1 cellular context compared by ENCODE assay signal in the genomic region with DNA sequence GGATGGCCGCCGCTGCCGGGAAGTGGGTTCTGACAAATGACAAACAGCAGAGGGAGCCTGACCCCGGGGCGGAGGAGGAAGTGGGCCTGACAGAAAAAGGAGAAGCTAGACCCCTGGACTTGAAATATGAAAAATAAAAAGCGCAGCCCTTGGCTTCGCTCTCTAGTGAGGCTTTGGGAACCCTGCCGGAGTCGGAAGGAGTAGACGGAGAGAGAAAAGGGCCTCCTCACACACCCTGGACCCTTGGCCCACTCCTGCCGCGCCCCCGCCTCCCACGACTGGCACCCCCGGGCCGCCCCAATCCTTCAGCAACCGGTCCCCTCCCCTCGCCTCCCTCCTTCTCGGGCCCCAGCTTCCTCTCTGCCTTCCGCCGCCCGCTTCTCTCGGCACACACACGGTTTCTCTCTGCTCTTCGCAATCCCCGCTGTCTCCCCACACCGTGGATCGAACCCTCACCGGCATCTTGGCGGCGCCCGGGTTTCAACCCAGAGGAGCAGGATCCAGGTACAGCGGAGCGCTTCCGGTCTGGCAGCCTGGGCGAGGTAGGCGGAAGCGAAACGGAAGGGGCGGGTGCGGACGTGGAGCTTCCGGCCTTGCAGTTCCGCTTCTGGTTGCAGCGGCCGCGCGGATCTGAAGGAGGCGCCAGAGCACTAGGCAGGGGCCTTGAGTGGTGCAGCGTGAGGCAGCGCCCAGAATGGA.
A peak's percentile ranks its signal among the peaks of the same experiment; 100 is the strongest.
TF ChIP-seq lines count a peak whose summit lies in the region.

TSS of gene ARPC3 (minus strand) at position 539 of the 699 bp plus-strand sequence. CDS start at position 462, 77 bp downstream.

TF ChIP-seq in HepG2, 621 proteins besides CTCF, POLR2A, EP300 and RAD21 (continued from another document and continues in another):
- TF ChIP-seq AHDC1 (CRISPR knock-in tag; IDR thresholded peaks at IDR 0.05; ENCODE audit: borderline replicate concordance): peak; percentile 18; the same call in 1 of the 2 replicates
- no peak for TF ChIP-seq ZNF530 (CRISPR knock-in tag; IDR thresholded peaks at IDR 0.05; ENCODE audit: low read depth)
- TF ChIP-seq PHF20 (CRISPR knock-in tag; IDR thresholded peaks at IDR 0.05): peak; percentile 93
- TF ChIP-seq ATF3 (CRISPR knock-in tag; IDR thresholded peaks at IDR 0.05): no peak
- peak; percentile 70; the same call in 1 of the 2 replicates for TF ChIP-seq ZFP90 (CRISPR knock-in tag; IDR thresholded peaks at IDR 0.05; ENCODE audit: borderline replicate concordance)
- TF ChIP-seq ASH2L (IDR thresholded peaks at IDR 0.05; ENCODE audit: insufficient read length, low read depth, low read length): peak; percentile 72
- TF ChIP-seq, protein P1, sequence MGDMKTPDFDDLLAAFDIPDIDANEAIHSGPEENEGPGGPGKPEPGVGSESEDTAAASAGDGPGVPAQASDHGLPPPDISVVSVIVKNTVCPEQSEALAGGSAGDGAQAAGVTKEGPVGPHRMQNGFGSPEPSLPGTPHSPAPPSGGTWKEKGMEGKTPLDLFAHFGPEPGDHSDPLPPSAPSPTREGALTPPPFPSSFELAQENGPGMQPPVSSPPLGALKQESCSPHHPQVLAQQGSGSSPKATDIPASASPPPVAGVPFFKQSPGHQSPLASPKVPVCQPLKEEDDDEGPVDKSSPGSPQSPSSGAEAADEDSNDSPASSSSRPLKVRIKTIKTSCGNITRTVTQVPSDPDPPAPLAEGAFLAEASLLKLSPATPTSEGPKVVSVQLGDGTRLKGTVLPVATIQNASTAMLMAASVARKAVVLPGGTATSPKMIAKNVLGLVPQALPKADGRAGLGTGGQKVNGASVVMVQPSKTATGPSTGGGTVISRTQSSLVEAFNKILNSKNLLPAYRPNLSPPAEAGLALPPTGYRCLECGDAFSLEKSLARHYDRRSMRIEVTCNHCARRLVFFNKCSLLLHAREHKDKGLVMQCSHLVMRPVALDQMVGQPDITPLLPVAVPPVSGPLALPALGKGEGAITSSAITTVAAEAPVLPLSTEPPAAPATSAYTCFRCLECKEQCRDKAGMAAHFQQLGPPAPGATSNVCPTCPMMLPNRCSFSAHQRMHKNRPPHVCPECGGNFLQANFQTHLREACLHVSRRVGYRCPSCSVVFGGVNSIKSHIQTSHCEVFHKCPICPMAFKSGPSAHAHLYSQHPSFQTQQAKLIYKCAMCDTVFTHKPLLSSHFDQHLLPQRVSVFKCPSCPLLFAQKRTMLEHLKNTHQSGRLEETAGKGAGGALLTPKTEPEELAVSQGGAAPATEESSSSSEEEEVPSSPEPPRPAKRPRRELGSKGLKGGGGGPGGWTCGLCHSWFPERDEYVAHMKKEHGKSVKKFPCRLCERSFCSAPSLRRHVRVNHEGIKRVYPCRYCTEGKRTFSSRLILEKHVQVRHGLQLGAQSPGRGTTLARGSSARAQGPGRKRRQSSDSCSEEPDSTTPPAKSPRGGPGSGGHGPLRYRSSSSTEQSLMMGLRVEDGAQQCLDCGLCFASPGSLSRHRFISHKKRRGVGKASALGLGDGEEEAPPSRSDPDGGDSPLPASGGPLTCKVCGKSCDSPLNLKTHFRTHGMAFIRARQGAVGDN (CRISPR knock-in tag; IDR thresholded peaks at IDR 0.05): peak; percentile 87
- TF ChIP-seq TFDP1 (CRISPR knock-in tag; IDR thresholded peaks at IDR 0.05; ENCODE audit: borderline replicate concordance): peak; percentile 61; the same call in 1 of the 2 replicates
- peak; percentile 92 for TF ChIP-seq ZNF501 (CRISPR knock-in tag; IDR thresholded peaks at IDR 0.05)
- no peak for TF ChIP-seq ISX (CRISPR knock-in tag; conservative IDR thresholded peaks at IDR 0.05)
- TF ChIP-seq ZNF878 (CRISPR knock-in tag; IDR thresholded peaks at IDR 0.05): no peak
- peak; percentile 79 for TF ChIP-seq XRCC5 (optimal IDR thresholded peaks at IDR 0.05; ENCODE audit: low read length)
- no peak for TF ChIP-seq ZFP36L1 (CRISPR knock-in tag; IDR thresholded peaks at IDR 0.05)
- TF ChIP-seq, protein P2, sequence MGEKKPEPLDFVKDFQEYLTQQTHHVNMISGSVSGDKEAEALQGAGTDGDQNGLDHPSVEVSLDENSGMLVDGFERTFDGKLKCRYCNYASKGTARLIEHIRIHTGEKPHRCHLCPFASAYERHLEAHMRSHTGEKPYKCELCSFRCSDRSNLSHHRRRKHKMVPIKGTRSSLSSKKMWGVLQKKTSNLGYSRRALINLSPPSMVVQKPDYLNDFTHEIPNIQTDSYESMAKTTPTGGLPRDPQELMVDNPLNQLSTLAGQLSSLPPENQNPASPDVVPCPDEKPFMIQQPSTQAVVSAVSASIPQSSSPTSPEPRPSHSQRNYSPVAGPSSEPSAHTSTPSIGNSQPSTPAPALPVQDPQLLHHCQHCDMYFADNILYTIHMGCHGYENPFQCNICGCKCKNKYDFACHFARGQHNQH (CRISPR knock-in tag; IDR thresholded peaks at IDR 0.05): peak; percentile 74
- TF ChIP-seq ZFP82 (CRISPR knock-in tag; IDR thresholded peaks at IDR 0.05; ENCODE audit: borderline replicate concordance): peak; percentile 83; the same call in 1 of the 2 replicates
- peak; percentile 49; the same call in 1 of the 2 replicates for TF ChIP-seq TSC22D2 (CRISPR knock-in tag; IDR thresholded peaks at IDR 0.05; ENCODE audit: borderline replicate concordance)
- peak; percentile 54; the same call in 1 of the 2 replicates for TF ChIP-seq HES4 (CRISPR knock-in tag; IDR thresholded peaks at IDR 0.05; ENCODE audit: borderline replicate concordance)
- 0 out of 2 replicates have a peak, but pooled peaks have one; percentile 1 for TF ChIP-seq HMG20B (CRISPR knock-in tag; conservative IDR thresholded peaks at IDR 0.05)
- peak; percentile 35 for TF ChIP-seq THRA (CRISPR knock-in tag; IDR thresholded peaks at IDR 0.05; ENCODE audit: borderline replicate concordance)
- TF ChIP-seq, protein P3, sequence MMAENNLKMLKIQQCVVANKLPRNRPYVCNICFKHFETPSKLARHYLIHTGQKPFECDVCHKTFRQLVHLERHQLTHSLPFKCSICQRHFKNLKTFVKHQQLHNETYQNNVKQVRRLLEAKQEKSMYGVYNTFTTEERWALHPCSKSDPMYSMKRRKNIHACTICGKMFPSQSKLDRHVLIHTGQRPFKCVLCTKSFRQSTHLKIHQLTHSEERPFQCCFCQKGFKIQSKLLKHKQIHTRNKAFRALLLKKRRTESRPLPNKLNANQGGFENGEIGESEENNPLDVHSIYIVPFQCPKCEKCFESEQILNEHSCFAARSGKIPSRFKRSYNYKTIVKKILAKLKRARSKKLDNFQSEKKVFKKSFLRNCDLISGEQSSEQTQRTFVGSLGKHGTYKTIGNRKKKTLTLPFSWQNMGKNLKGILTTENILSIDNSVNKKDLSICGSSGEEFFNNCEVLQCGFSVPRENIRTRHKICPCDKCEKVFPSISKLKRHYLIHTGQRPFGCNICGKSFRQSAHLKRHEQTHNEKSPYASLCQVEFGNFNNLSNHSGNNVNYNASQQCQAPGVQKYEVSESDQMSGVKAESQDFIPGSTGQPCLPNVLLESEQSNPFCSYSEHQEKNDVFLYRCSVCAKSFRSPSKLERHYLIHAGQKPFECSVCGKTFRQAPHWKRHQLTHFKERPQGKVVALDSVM (CRISPR knock-in tag; IDR thresholded peaks at IDR 0.05): peak; percentile 53
- no peak for TF ChIP-seq SMARCC2 (IDR thresholded peaks at IDR 0.05)
- TF ChIP-seq BRCA1 (CRISPR knock-in tag; IDR thresholded peaks at IDR 0.05): 0 out of 2 replicates have a peak, but pooled peaks have one; percentile 32
- peak; percentile 43; the same call in 1 of the 2 replicates for TF ChIP-seq NFKBIZ (CRISPR knock-in tag; IDR thresholded peaks at IDR 0.05)
- peak; percentile 92 for TF ChIP-seq ARID4A (CRISPR knock-in tag; IDR thresholded peaks at IDR 0.05; ENCODE audit: borderline replicate concordance)
- TF ChIP-seq SP4 (CRISPR knock-in tag; IDR thresholded peaks at IDR 0.05): peak; percentile 77
- TF ChIP-seq NCOA1 (CRISPR knock-in tag; IDR thresholded peaks at IDR 0.05): no peak
- TF ChIP-seq BHLHE40 (IDR thresholded peaks at IDR 0.05; ENCODE audit: low read length): no peak
- no peak for TF ChIP-seq ZBTB3 (CRISPR knock-in tag; IDR thresholded peaks at IDR 0.05; ENCODE audit: borderline replicate concordance, low read depth)
- peak; percentile 52; the same call in 1 of the 2 replicates for TF ChIP-seq ZNF556 (CRISPR knock-in tag; IDR thresholded peaks at IDR 0.05; ENCODE audit: borderline replicate concordance)
- TF ChIP-seq E2F2 (CRISPR knock-in tag; IDR thresholded peaks at IDR 0.05; ENCODE audit: borderline replicate concordance): no peak
